ENCODE assay signal across 9 cellular contexts in the genomic region with DNA sequence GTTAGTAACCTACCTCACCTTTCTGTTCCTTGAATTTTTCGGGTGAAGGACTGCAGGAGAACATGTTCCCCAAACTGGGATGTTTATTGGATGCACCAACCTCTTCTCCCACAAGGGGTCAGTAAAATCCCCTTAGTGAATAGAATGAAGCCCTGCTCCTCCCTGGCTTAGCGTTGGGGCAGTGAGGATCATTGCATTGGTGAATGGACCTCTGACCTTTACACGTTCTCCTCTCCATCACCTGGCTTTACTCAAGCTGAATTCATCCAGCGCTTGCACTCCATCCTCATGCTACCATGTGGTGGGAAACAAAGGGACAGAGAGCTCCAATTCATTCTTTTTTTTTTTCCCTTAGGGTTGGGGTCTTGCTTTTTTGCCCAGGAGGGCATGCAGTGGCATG.
DNase-seq lines count a peak whose midpoint lies in the region; ATAC-seq, FAIRE-seq and TF ChIP-seq lines count a peak whose summit lies in the region.
"Had no signal": no experiment of that assay in that cellular context is flagged by ENCODE, and none has a peak within 500 bp of the region (broad histone marks: within the 10 kb centered on the region; RNA-seq: fewer than 3 reads in every experiment).

No MANE protein-coding gene starts in this region.

- FAIRE-seq in H54 (lab: Jason Lieb, UNC): peak; percentile 41

- in situ Hi-C loops in astrocyte of the spinal cord (cut with HindIII; ENCODE audit: low sequenced_read_pairs): no loop called here

- DNase-seq in stimulated activated CD4-positive, alpha-beta T cell treated with anti-CD3 and anti-CD28 coated beads, Interleukin-12 subunit alpha, Interleukin-12 subunit beta, amount 100 ng/mL, for 4 hours: peak; percentile 1
- no peak for DNase-seq in stimulated activated CD4-positive, alpha-beta T cell treated with anti-CD3 and anti-CD28 coated beads, Interleukin-4, amount 100 ng/mL, for 4 hours
- DNase-seq in H54 (ENCODE audit: insufficient read length, low spot score): peak; percentile 16
- DNase-seq in NB4 (ENCODE audit: low read depth): peak; percentile 53
- peak; percentile 41 for DNase-seq in astrocyte of the spinal cord (ENCODE audit: low read depth, low spot score)
- peak; percentile 76 for DNase-seq in iPS-NIHi11 (ENCODE audit: low spot score)
- DNase-seq in stimulated activated CD8-positive, alpha-beta memory T cell treated with anti-CD3 and anti-CD28 coated beads, Interleukin-4, amount 100 ng/mL, for 48 hours: peak; percentile 41

- no peak for ATAC-seq in HG03108 (IDR thresholded peaks at IDR 0.05; ENCODE audit: unreplicated experiment)
- ATAC-seq: naive thymus-derived CD4-positive, alpha-beta T cell had no signal

- TF ChIP-seq CTCF in NB4 (IDR thresholded peaks at IDR 0.05; ENCODE audit: low read depth, low read length) (peak; percentile 73), astrocyte of the spinal cord (IDR thresholded peaks at IDR 0.05; ENCODE audit: low read depth, low read length) (peak; percentile 86)

- TF ChIP-seq POLR2A in H54 (IDR thresholded peaks at IDR 0.05; ENCODE audit: low read depth, low read length) (no peak), NB4 (IDR thresholded peaks at IDR 0.05; ENCODE audit: extremely low read depth, insufficient read length) (no peak)

- no peak overlapping the region for H3K4me3 ChIP-seq in NB4 (ENCODE audit: low read depth, low read length)
- H3K4me3 ChIP-seq in astrocyte of the spinal cord (ENCODE audit: low read depth, low read length): no peak overlapping the region

Comparison
In these comparisons a context has a peak if more than half of its experiments do, and no peak if none do; other contexts are left out.
1. DNase-seq: peak in stimulated activated CD4-positive, alpha-beta T cell treated with anti-CD3 and anti-CD28 coated beads, Interleukin-12 subunit alpha, Interleukin-12 subunit beta, amount 100 ng/mL, for 4 hours (single experiment), H54 (single experiment), NB4 (single experiment), astrocyte of the spinal cord (single experiment), iPS-NIHi11 (single experiment) and stimulated activated CD8-positive, alpha-beta memory T cell treated with anti-CD3 and anti-CD28 coated beads, Interleukin-4, amount 100 ng/mL, for 48 hours (single experiment); none in stimulated activated CD4-positive, alpha-beta T cell treated with anti-CD3 and anti-CD28 coated beads, Interleukin-4, amount 100 ng/mL, for 4 hours (0 of 2).